ENCODE assay signal across 25 cellular contexts in the genomic region with DNA sequence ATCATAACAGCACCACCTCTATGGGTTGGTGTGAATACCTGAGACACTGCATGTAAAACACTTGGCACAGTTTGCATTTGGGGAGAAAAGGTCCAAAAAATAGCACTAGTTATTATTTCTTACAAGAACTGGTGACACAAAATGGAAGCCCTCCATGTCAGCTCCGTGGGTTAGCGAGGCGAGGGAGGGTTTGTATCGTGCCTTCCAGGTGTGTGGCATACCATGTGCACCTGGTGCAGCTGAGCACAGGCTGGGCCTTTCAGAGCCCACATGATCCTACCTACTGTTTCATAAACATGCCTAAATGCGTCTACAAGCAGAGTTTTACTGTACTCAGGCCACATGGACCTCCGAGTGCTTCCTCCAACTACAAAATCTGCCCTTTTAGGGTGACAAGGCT. TPM values are rescaled to one million over a fixed set of nuclear protein-coding genes. Genes with fewer than 3 reads are reported as not detected.
DNase-seq lines count a peak whose midpoint lies in the region; ATAC-seq and TF ChIP-seq lines count a peak whose summit lies in the region.
"Had no signal": no experiment of that assay in that cellular context is flagged by ENCODE, and none has a peak within 500 bp of the region (broad histone marks: within the 10 kb centered on the region; RNA-seq: fewer than 3 reads in every experiment).

No MANE protein-coding gene starts in this region.

- CTCF ChIA-PET in activated CD4-positive, alpha-beta memory T cell treated with anti-CD3 and anti-CD28 coated beads for 36 hours (lab: Charles Lee) = interaction anchor here (19.0 kb wide), 1 partner anchor 128 kb away, joined by 445 read pairs; no protein-coding TSS in a partner anchor
- CTCF ChIA-PET in activated naive CD4-positive, alpha-beta T cell treated with anti-CD3 and anti-CD28 coated beads for 36 hours (lab: Charles Lee) = no interaction called here

- peaks cover 0 to 46% (median 13%) of the 10 kb centered on the region in 4 donors for H3K36me3 ChIP-seq in transverse colon
- H3K36me3 ChIP-seq: BE2C had no signal

- H3K27ac Mint-ChIP-seq in activated CD4-positive, alpha-beta memory T cell treated with anti-CD3 and anti-CD28 coated beads for 36 hours = peak overlapping the region; percentile 77
- H3K27ac Mint-ChIP-seq in immature natural killer cell = peak overlapping the region in 4 of 6 donors; percentile 7 to 81 (median 58)
- no peak overlapping the region for H3K27ac Mint-ChIP-seq in activated naive CD4-positive, alpha-beta T cell treated with anti-CD3 and anti-CD28 coated beads for 36 hours

- no peak for TF ChIP-seq POLR2A in transverse colon (IDR thresholded peaks at IDR 0.05)

- no peak for TF ChIP-seq EP300 in transverse colon (IDR thresholded peaks at IDR 0.05; ENCODE audit: low read depth)

- H3K4me1 ChIP-seq in transverse colon = peaks cover 0 to 12% (median 3%) of the 10 kb centered on the region in 4 donors
- H3K4me1 ChIP-seq: BE2C had no signal

- in situ Hi-C loops in transverse colon (cut with MboI; ENCODE audit: low pct_ligation_motif_present in 1 of 4, low pct_unique_long_range_greater_than_20kb in 1 of 4, low sequenced_read_pairs in 3 of 4) = loop anchor here (10.0 to 25.0 kb wide), 5 partner anchors 136 to 438 kb away; partner anchors contain the start of genes CCR1 (in 2 of the 4), CCR2 (in 1 of the 4) and CCR5 (in 1 of the 4)

- H3K36me3 Mint-ChIP-seq in activated CD4-positive, alpha-beta memory T cell treated with anti-CD3 and anti-CD28 coated beads for 36 hours = peaks cover 80% of the 10 kb centered on the region
- H3K36me3 Mint-ChIP-seq in immature natural killer cell = peaks cover 38 to 77% (median 44%) of the 10 kb centered on the region in 3 donors
- peaks cover 61% of the 10 kb centered on the region for H3K36me3 Mint-ChIP-seq in activated naive CD4-positive, alpha-beta T cell treated with anti-CD3 and anti-CD28 coated beads for 36 hours (ENCODE audit: low read depth)

- no peak for TF ChIP-seq CTCF in transverse colon (IDR thresholded peaks at IDR 0.05)

- peak; percentile 50 for DNase-seq in activated CD8-positive, alpha-beta memory T cell treated with anti-CD3 and anti-CD28 coated beads for 24 hours
- no peak for DNase-seq in activated CD8-positive, alpha-beta memory T cell treated with anti-CD3 and anti-CD28 coated beads, Interleukin-2, amount 50 U/mL, for 4 hours
- no peak for DNase-seq in activated CD4-positive, alpha-beta memory T cell treated with anti-CD3 and anti-CD28 coated beads for 36 hours
- no peak for DNase-seq in immature natural killer cell
- DNase-seq in transverse colon = no peak
- no peak for DNase-seq in activated naive CD4-positive, alpha-beta T cell treated with anti-CD3 and anti-CD28 coated beads for 36 hours
- no peak for DNase-seq in HT-29 (ENCODE audit: low spot score)
- DNase-seq: BE2C; caudate nucleus; heart right ventricle; left ventricle myocardium superior; mucosa of descending colon; NCI-H1105 treated with DMSO at 0.1 percent for 48 hours; NCI-H2081; stimulated activated naive CD4-positive, alpha-beta T cell had no signal

- H3K9me3 Mint-ChIP-seq in activated CD4-positive, alpha-beta memory T cell treated with anti-CD3 and anti-CD28 coated beads for 36 hours = no peaks in the 10 kb centered on the region
- no peaks in the 10 kb centered on the region for H3K9me3 Mint-ChIP-seq in immature natural killer cell
- H3K9me3 Mint-ChIP-seq in activated naive CD4-positive, alpha-beta T cell treated with anti-CD3 and anti-CD28 coated beads for 36 hours = no peaks in the 10 kb centered on the region

- intact Hi-C loops in activated CD4-positive, alpha-beta memory T cell treated with anti-CD3 and anti-CD28 coated beads for 36 hours (cut with micrococcal nuclease) = loop anchor here (10.0 kb wide), 2 partner anchors 284 to 346 kb away; no protein-coding TSS in a partner anchor
- intact Hi-C loops in transverse colon (cut with DNase I; ENCODE audit: low total_unique reads) = no loop called here
- intact Hi-C loops in activated naive CD4-positive, alpha-beta T cell treated with anti-CD3 and anti-CD28 coated beads for 36 hours (cut with micrococcal nuclease) = no loop called here

- H3K27ac ChIP-seq in transverse colon = peak overlapping the region; percentile 32 to 51 (median 42)
- H3K27ac ChIP-seq: HL-60 had no signal

- POLR2A ChIA-PET in activated CD4-positive, alpha-beta memory T cell treated with anti-CD3 and anti-CD28 coated beads for 36 hours (lab: Charles Lee) = interaction anchor here (1.1 kb wide), 1 partner anchor 13 kb away, joined by 3 read pairs; no protein-coding TSS in a partner anchor

- peaks cover 5% of the 10 kb centered on the region for H3K27me3 Mint-ChIP-seq in activated CD4-positive, alpha-beta memory T cell treated with anti-CD3 and anti-CD28 coated beads for 36 hours
- H3K27me3 Mint-ChIP-seq in immature natural killer cell (ENCODE audit: low read depth in 3 of 3) = peaks cover 0 to 4% (median 4%) of the 10 kb centered on the region in 3 donors
- H3K27me3 Mint-ChIP-seq in activated naive CD4-positive, alpha-beta T cell treated with anti-CD3 and anti-CD28 coated beads for 36 hours (ENCODE audit: low read depth) = no peaks in the 10 kb centered on the region

- no peaks in the 10 kb centered on the region for H3K9me3 ChIP-seq in transverse colon
- H3K9me3 ChIP-seq: BE2C, heart right ventricle, mucosa of descending colon, thoracic aorta had no signal

- H3K4me3 ChIP-seq in transverse colon = no peak overlapping the region
- H3K4me3 ChIP-seq: heart right ventricle, mucosa of descending colon, thoracic aorta had no signal

- no peaks in the 10 kb centered on the region for H3K27me3 ChIP-seq in transverse colon
- H3K27me3 ChIP-seq: BE2C, heart right ventricle had no signal

- ATAC-seq in GM21619 (IDR thresholded peaks at IDR 0.05; ENCODE audit: unreplicated experiment) = no peak
- ATAC-seq: activated CD4-positive, CD25-positive, alpha-beta regulatory T cell treated with anti-CD3 and anti-CD28 coated beads, Interleukin-2, amount 50 U/mL, for 24 hours; heart right ventricle; left ventricle myocardium superior; mucosa of descending colon had no signal

- 90% methylated on average over 6 of the region's 6 CpGs; no CpG with 5 or more reads in 1 of the 2 donors for WGBS in transverse colon (ENCODE audit: low coverage in 1 of 2), 2 donors

- peaks cover 62% of the 10 kb centered on the region for H3K4me1 Mint-ChIP-seq in activated CD4-positive, alpha-beta memory T cell treated with anti-CD3 and anti-CD28 coated beads for 36 hours (ENCODE audit: low read depth)
- H3K4me1 Mint-ChIP-seq in immature natural killer cell = peaks cover 72 to 94% of the 10 kb centered on the region in 2 donors
- peaks cover 15% of the 10 kb centered on the region for H3K4me1 Mint-ChIP-seq in activated naive CD4-positive, alpha-beta T cell treated with anti-CD3 and anti-CD28 coated beads for 36 hours (ENCODE audit: low read depth)

- no peak overlapping the region for H3K4me3 Mint-ChIP-seq in activated CD4-positive, alpha-beta memory T cell treated with anti-CD3 and anti-CD28 coated beads for 36 hours
- H3K4me3 Mint-ChIP-seq in immature natural killer cell = peak overlapping the region in 3 of 5 donors; percentile 10 to 44 (median 43)
- no peak overlapping the region for H3K4me3 Mint-ChIP-seq in activated naive CD4-positive, alpha-beta T cell treated with anti-CD3 and anti-CD28 coated beads for 36 hours

RNA-seq across cellular contexts. Expression of gene CXCR6, which starts 5.6 kb away (rescaled TPM):
- 1 to 10 TPM; 4.0 TPM for total RNA-seq in activated CD4-positive, alpha-beta memory T cell treated with anti-CD3 and anti-CD28 coated beads for 36 hours
- 10 to 100 TPM in 1 of 3 donors, 1 to 10 TPM in 2; 2.7 to 14.7 (median 8.5) TPM for polyA plus RNA-seq in immature natural killer cell
- 1 to 10 TPM in 3 of 4 donors, not detected in 1; 3.3 to 9.4 (median 6.7) TPM for total RNA-seq in transverse colon
- total RNA-seq in activated naive CD4-positive, alpha-beta T cell treated with anti-CD3 and anti-CD28 coated beads for 36 hours = under 1 TPM in 1 of 2 experiments, not detected in 1; 0.30 TPM
- not detected in 2 replicates for total RNA-seq in HT-29 (2014; rRNA removed; shearing (Covaris generic))
- total RNA-seq: dermis microvascular lymphatic vessel endothelial cell, endothelial cell of umbilical vein, H1, OCI-LY7, pulmonary artery endothelial cell, skeletal muscle tissue had no signal
- polyA plus RNA-seq: endothelial cell of umbilical vein, H1 had no signal

RNA-seq across cellular contexts. Expression of gene FYCO1, which starts 46.7 kb away (rescaled TPM):
- total RNA-seq in activated CD4-positive, alpha-beta memory T cell treated with anti-CD3 and anti-CD28 coated beads for 36 hours = 10 to 100 TPM; 13.7 to 14.0 TPM
- polyA plus RNA-seq in immature natural killer cell = 1 to 10 TPM in 2 of 3 donors, under 1 TPM in 1; 0.22 to 6.1 (median 2.1) TPM
- 10 to 100 TPM; 34.5 to 40.0 (median 38.1) TPM for total RNA-seq in transverse colon
- 10 to 100 TPM; 10.2 to 10.5 TPM for total RNA-seq in activated naive CD4-positive, alpha-beta T cell treated with anti-CD3 and anti-CD28 coated beads for 36 hours
- 8.5 and 9.7 TPM in 2 replicates for total RNA-seq in HT-29 (2014; rRNA removed; shearing (Covaris generic))

Comparison
In these comparisons a context has a peak if more than half of its experiments do, and no peak if none do; other contexts are left out.
1. H3K4me3 Mint-ChIP-seq: peak in immature natural killer cell (3 of 5); none in activated CD4-positive, alpha-beta memory T cell treated with anti-CD3 and anti-CD28 coated beads for 36 hours (single experiment) and activated naive CD4-positive, alpha-beta T cell treated with anti-CD3 and anti-CD28 coated beads for 36 hours (single experiment).